Comparison of ENCODE assay signal across 8 cellular contexts in genomic region chr15:69160976-69161877, GRCh38. TPM values are rescaled to one million over a fixed set of nuclear protein-coding genes. Genes with fewer than 3 reads are reported as not detected.
DNase-seq lines count a peak whose midpoint lies in the region; ATAC-seq, FAIRE-seq and TF ChIP-seq lines count a peak whose summit lies in the region.

No MANE protein-coding gene starts in this region.

- no peaks in the 10 kb centered on the region; the same call in 1 of the 2 replicates for H3F3A ChIP-seq in GM23338 (replicated peaks; ENCODE audit: low read depth)

- H3K27me3 Mint-ChIP-seq in GM23338 (ENCODE audit: insufficient read depth, low read depth, poor library complexity) = peaks cover 7% of the 10 kb centered on the region

- H3K79me2 ChIP-seq in GM23338 (replicated peaks; ENCODE audit: insufficient read depth) = peaks cover 46% of the 10 kb centered on the region

- H3K9me3 ChIP-seq in SJCRH30 (replicated peaks) = no peaks in the 10 kb centered on the region
- no peaks in the 10 kb centered on the region for H3K9me3 ChIP-seq in left ventricle myocardium inferior (replicated peaks)
- H3K9me3 ChIP-seq in pancreas = no peaks in the 10 kb centered on the region

- H3K36me3 ChIP-seq in GM23338 (ENCODE audit: insufficient read depth) = no peaks in the 10 kb centered on the region
- H3K36me3 ChIP-seq in SJCRH30 = no peaks in the 10 kb centered on the region
- no peaks in the 10 kb centered on the region for H3K36me3 ChIP-seq in left ventricle myocardium inferior
- H3K36me3 ChIP-seq in pancreas = no peaks in the 10 kb centered on the region

- H3K4me3 Mint-ChIP-seq in GM23338 = peak overlapping the region; percentile 94

- H3K27me3 ChIP-seq in GM23338 (ENCODE audit: insufficient read depth) (peaks cover 24% of the 10 kb centered on the region), SJCRH30 (no peaks in the 10 kb centered on the region), left ventricle myocardium inferior (ENCODE audit: low read depth) (no peaks in the 10 kb centered on the region), pancreas (no peaks in the 10 kb centered on the region)

- H3K27ac Mint-ChIP-seq in GM23338 = peak overlapping the region; percentile 45; the same call in 1 of the 2 replicates

- no peak overlapping the region for H3K27ac ChIP-seq in GM23338 (ENCODE audit: low read depth)
- H3K27ac ChIP-seq in SJCRH30 = peak overlapping the region; percentile 56
- peak overlapping the region; percentile 78 for H3K27ac ChIP-seq in left ventricle myocardium inferior (replicated peaks)
- peak overlapping the region; percentile 57 to 83 (median 80) for H3K27ac ChIP-seq in pancreas

- ATAC-seq in GM23338 (peak; percentile 11), pancreas (peak; percentile 5 to 26 (median 17)), HG03175 (IDR thresholded peaks at IDR 0.05; ENCODE audit: unreplicated experiment) (no peak)

- H3K4me1 ChIP-seq in GM23338 (ENCODE audit: insufficient read depth) (peaks cover 14% of the 10 kb centered on the region), SJCRH30 (no peaks in the 10 kb centered on the region), left ventricle myocardium inferior (peaks cover 36% of the 10 kb centered on the region), pancreas (peaks cover 0 to 6% (median 0%) of the 10 kb centered on the region in 3 donors)

- peak overlapping the region; percentile 96 for H3K4me2 ChIP-seq in GM23338

- H3K4me3 ChIP-seq in AG10803 (ENCODE audit: low read length) (peak overlapping the region; percentile 86), GM23338 (peak overlapping the region; percentile 85), SJCRH30 (peak overlapping the region; percentile 95), left ventricle myocardium inferior (peak overlapping the region; percentile 93), pancreas (peak overlapping the region; percentile 53 to 95 (median 86))

- intact Hi-C loops in left ventricle myocardium inferior (cut with micrococcal nuclease) = no loop called here
- intact Hi-C loops in pancreas (cut with DNase I) = no loop called here

- no peaks in the 10 kb centered on the region; the same call in 2 of the 3 replicates for H3K9me3 Mint-ChIP-seq in GM23338

- peak overlapping the region; percentile 90 for H2AFZ ChIP-seq in GM23338

- H3K9me2 ChIP-seq in GM23338 (ENCODE audit: insufficient read depth) = no peaks in the 10 kb centered on the region

- H3K4me1 Mint-ChIP-seq in GM23338 = peaks cover 41% of the 10 kb centered on the region

- 0 to 1% methylated on average over 57 of the region's 57 CpGs for WGBS in pancreas, 2 donors

- no peaks in the 10 kb centered on the region; the same call in 2 of the 3 replicates for H3K36me3 Mint-ChIP-seq in GM23338 (ENCODE audit: low read depth)

- FAIRE-seq in pancreas (lab: Jason Lieb, UNC) = no peak

- H4K20me1 ChIP-seq in GM23338 (replicated peaks; ENCODE audit: insufficient read depth) = peaks cover 22% of the 10 kb centered on the region

- DNase-seq in AG10803 (ENCODE audit: low read depth) (peak; percentile 25), GM23338 (ENCODE audit: low spot score) (peak; percentile 62), SJCRH30 (peak; percentile 41 to 63), amniotic epithelial cell (ENCODE audit: low read depth) (peak; percentile 19), left ventricle myocardium inferior (peak; percentile 44), pancreas (peak; percentile 14 to 76 (median 46)), NOMO-1 treated with dmso at 0.1 percent for 144 hours (lab: John Stamatoyannopoulos, UW; ENCODE audit: unreplicated experiment) (no peak)

- TF ChIP-seq CTCF in AG10803 (conservative IDR thresholded peaks at IDR 0.05; ENCODE audit: low read length) (peak; percentile 41), GM23338 (conservative IDR thresholded peaks at IDR 0.05; ENCODE audit: low read depth in 2 of 2) (peak in 1 of 2 experiments; percentile 42; a peak in 2 of 4 replicates), left ventricle myocardium inferior (IDR thresholded peaks at IDR 0.05; ENCODE audit: borderline replicate concordance) (peak; percentile 45), pancreas (IDR thresholded peaks at IDR 0.05) (no peak)

TF ChIP-seq in GM23338, 12 proteins besides CTCF, POLR2A, EP300 and RAD21 (continues in another document):
- TF ChIP-seq EZH2 (IDR thresholded peaks at IDR 0.05; ENCODE audit: low read depth, unreplicated experiment) = no peak
- no peak for TF ChIP-seq ZNF331 (CRISPR knock-in tag; IDR thresholded peaks at IDR 0.05; ENCODE audit: low read depth)
- no peak for TF ChIP-seq ZNF462 (CRISPR knock-in tag; IDR thresholded peaks at IDR 0.05)
- TF ChIP-seq POLR2AphosphoS5 (IDR thresholded peaks at IDR 0.05; ENCODE audit: low read depth) = no peak
- no peak for TF ChIP-seq CREB1 (CRISPR knock-in tag; IDR thresholded peaks at IDR 0.05; ENCODE audit: low read depth)
- no peak for TF ChIP-seq ETS1 (IDR thresholded peaks at IDR 0.05)
- TF ChIP-seq NANOG (IDR thresholded peaks at IDR 0.05; ENCODE audit: borderline replicate concordance) = no peak
- no peak for TF ChIP-seq STAT1 (IDR thresholded peaks at IDR 0.05; ENCODE audit: unreplicated experiment)
- TF ChIP-seq JUNB (IDR thresholded peaks at IDR 0.05; ENCODE audit: unreplicated experiment) = no peak
- TF ChIP-seq EZH2phosphoT487 (IDR thresholded peaks at IDR 0.05; ENCODE audit: unreplicated experiment) = no peak

RNA-seq across cellular contexts. Expression of gene GLCE, which starts 0.8 kb away (rescaled TPM):
- 13.8 and 15.5 TPM in 2 replicates for total RNA-seq in GM23338 (2014; rRNA removed; shearing (Covaris generic))
- polyA plus RNA-seq in GM23338 (2016; fragmentation: Nextera tagmentation; extraction: Ambion mirVana) (6.5 and 7.5 TPM in 2 replicates), pancreas (1 to 10 TPM; 2.7 to 7.5 TPM)
- total RNA-seq in SJCRH30 (2014; rRNA removed; shearing (Covaris generic)) = 47.1 and 51.2 TPM in 2 replicates
- total RNA-seq in left ventricle myocardium inferior (7.8 TPM), pancreas (10 to 100 TPM in 1 of 6 donors, 1 to 10 TPM in 5; 4.3 to 10.8 (median 5.9) TPM)

Comparison
In these comparisons a context has a peak if more than half of its experiments do, and no peak if none do; other contexts are left out.
1. CTCF ChIP-seq: peak in AG10803 (single experiment) and left ventricle myocardium inferior (single experiment); none in pancreas (0 of 4).
2. Peak in every context shown above with its lines, with median percentiles within 50 percentile points of each other: H3K4me3 ChIP-seq.